In the genomic region with DNA sequence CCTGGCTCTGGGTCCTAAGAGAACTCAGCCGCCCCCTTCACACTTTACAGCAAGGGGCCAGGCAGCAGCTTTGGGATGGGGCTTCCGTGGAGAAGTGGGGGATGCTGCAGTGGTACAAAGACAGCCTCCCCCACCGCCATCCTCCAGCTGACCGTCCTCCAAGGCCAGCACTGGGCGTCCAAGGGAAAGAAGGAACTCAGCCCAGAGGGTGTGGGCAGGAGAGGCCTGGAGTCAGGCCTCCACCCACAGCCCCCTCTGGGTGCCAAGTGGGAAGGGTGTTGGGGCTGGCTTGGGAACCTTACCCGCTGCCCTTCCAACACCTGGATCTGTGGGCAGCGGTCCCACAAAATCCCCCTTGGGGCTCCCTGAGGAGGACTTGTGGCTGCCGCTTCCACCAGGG, we compare ENCODE assay signal across 1 cellular context.
TF ChIP-seq lines count a peak whose summit lies in the region.

No MANE protein-coding gene starts in this region.

TF ChIP-seq in SK-N-SH treated with all-trans-retinoic acid at 6 μM for 48 hours, 23 proteins besides CTCF, POLR2A, EP300 and RAD21 (continued from another document):
- TF ChIP-seq TSHZ2 (CRISPR knock-in tag; IDR thresholded peaks at IDR 0.05) (no peak), PATZ1 (CRISPR knock-in tag; IDR thresholded peaks at IDR 0.05; ENCODE audit: borderline replicate concordance) (no peak), POU6F1 (CRISPR knock-in tag; IDR thresholded peaks at IDR 0.05; ENCODE audit: borderline replicate concordance, low read depth) (no peak), OSR1 (CRISPR knock-in tag; IDR thresholded peaks at IDR 0.05) (no peak), ARNTL (CRISPR knock-in tag; IDR thresholded peaks at IDR 0.05; ENCODE audit: borderline replicate concordance, low read depth) (no peak), TCF4 (CRISPR knock-in tag; IDR thresholded peaks at IDR 0.05; ENCODE audit: borderline replicate concordance) (no peak), GLIS3 (CRISPR knock-in tag; IDR thresholded peaks at IDR 0.05) (no peak), BACH2 (CRISPR knock-in tag; IDR thresholded peaks at IDR 0.05; ENCODE audit: borderline replicate concordance) (no peak), CSDC2 (CRISPR knock-in tag; IDR thresholded peaks at IDR 0.05) (no peak)
